In the genomic region with DNA sequence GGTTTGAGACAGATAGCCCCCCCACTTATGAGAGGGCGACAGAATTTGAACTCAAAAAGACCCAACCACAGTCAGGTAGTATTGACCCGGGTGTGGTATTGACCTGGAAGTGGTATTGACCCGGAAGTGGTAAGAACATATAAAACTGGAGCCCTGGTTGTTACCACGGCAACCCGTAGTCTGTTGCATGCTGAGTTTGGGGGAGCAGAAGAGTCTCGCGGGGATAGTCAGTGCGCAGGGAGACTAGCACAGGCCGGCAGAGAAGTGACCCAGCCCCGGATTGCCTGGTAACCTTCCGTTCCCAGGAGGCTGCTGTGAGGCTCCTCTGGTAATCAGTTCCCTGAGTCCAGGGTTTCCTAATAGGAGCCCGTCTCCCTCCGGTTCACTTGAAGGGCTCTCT, we compare ENCODE assay signal across 1 cellular context.
A peak's percentile ranks its signal among the peaks of the same experiment; 100 is the strongest.
TF ChIP-seq lines count a peak whose summit lies in the region.

No MANE protein-coding gene starts in this region.

TF ChIP-seq in HepG2, 621 proteins besides CTCF, POLR2A, EP300 and RAD21 (continued from another document and continues in another):
- TF ChIP-seq, protein P1, sequence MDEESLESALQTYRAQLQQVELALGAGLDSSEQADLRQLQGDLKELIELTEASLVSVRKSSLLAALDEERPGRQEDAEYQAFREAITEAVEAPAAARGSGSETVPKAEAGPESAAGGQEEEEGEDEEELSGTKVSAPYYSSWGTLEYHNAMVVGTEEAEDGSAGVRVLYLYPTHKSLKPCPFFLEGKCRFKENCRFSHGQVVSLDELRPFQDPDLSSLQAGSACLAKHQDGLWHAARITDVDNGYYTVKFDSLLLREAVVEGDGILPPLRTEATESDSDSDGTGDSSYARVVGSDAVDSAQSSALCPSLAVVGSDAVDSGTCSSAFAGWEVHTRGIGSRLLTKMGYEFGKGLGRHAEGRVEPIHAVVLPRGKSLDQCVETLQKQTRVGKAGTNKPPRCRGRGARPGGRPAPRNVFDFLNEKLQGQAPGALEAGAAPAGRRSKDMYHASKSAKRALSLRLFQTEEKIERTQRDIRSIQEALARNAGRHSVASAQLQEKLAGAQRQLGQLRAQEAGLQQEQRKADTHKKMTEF (CRISPR knock-in tag; IDR thresholded peaks at IDR 0.05) = no peak; the same call in 1 of the 2 replicates
- TF ChIP-seq, protein P2, sequence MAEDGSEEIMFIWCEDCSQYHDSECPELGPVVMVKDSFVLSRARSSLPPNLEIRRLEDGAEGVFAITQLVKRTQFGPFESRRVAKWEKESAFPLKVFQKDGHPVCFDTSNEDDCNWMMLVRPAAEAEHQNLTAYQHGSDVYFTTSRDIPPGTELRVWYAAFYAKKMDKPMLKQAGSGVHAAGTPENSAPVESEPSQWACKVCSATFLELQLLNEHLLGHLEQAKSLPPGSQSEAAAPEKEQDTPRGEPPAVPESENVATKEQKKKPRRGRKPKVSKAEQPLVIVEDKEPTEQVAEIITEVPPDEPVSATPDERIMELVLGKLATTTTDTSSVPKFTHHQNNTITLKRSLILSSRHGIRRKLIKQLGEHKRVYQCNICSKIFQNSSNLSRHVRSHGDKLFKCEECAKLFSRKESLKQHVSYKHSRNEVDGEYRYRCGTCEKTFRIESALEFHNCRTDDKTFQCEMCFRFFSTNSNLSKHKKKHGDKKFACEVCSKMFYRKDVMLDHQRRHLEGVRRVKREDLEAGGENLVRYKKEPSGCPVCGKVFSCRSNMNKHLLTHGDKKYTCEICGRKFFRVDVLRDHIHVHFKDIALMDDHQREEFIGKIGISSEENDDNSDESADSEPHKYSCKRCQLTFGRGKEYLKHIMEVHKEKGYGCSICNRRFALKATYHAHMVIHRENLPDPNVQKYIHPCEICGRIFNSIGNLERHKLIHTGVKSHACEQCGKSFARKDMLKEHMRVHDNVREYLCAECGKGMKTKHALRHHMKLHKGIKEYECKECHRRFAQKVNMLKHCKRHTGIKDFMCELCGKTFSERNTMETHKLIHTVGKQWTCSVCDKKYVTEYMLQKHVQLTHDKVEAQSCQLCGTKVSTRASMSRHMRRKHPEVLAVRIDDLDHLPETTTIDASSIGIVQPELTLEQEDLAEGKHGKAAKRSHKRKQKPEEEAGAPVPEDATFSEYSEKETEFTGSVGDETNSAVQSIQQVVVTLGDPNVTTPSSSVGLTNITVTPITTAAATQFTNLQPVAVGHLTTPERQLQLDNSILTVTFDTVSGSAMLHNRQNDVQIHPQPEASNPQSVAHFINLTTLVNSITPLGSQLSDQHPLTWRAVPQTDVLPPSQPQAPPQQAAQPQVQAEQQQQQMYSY (CRISPR knock-in tag; IDR thresholded peaks at IDR 0.05) = no peak
- peak; percentile 17; the same call in 1 of the 2 replicates for TF ChIP-seq YEATS4 (CRISPR knock-in tag; IDR thresholded peaks at IDR 0.05; ENCODE audit: borderline replicate concordance)
- TF ChIP-seq ZBTB38 (CRISPR knock-in tag; IDR thresholded peaks at IDR 0.05) = 0 out of 2 replicates have a peak, but pooled peaks have one; percentile 21
- TF ChIP-seq MBD4 (IDR thresholded peaks at IDR 0.05; ENCODE audit: borderline replicate concordance, low read length) = no peak
- TF ChIP-seq SOX6 (IDR thresholded peaks at IDR 0.05) = no peak
- TF ChIP-seq SOX6 (CRISPR knock-in tag; IDR thresholded peaks at IDR 0.05) = no peak
- TF ChIP-seq TARDBP (CRISPR knock-in tag; IDR thresholded peaks at IDR 0.05) = no peak
- TF ChIP-seq, protein P3, sequence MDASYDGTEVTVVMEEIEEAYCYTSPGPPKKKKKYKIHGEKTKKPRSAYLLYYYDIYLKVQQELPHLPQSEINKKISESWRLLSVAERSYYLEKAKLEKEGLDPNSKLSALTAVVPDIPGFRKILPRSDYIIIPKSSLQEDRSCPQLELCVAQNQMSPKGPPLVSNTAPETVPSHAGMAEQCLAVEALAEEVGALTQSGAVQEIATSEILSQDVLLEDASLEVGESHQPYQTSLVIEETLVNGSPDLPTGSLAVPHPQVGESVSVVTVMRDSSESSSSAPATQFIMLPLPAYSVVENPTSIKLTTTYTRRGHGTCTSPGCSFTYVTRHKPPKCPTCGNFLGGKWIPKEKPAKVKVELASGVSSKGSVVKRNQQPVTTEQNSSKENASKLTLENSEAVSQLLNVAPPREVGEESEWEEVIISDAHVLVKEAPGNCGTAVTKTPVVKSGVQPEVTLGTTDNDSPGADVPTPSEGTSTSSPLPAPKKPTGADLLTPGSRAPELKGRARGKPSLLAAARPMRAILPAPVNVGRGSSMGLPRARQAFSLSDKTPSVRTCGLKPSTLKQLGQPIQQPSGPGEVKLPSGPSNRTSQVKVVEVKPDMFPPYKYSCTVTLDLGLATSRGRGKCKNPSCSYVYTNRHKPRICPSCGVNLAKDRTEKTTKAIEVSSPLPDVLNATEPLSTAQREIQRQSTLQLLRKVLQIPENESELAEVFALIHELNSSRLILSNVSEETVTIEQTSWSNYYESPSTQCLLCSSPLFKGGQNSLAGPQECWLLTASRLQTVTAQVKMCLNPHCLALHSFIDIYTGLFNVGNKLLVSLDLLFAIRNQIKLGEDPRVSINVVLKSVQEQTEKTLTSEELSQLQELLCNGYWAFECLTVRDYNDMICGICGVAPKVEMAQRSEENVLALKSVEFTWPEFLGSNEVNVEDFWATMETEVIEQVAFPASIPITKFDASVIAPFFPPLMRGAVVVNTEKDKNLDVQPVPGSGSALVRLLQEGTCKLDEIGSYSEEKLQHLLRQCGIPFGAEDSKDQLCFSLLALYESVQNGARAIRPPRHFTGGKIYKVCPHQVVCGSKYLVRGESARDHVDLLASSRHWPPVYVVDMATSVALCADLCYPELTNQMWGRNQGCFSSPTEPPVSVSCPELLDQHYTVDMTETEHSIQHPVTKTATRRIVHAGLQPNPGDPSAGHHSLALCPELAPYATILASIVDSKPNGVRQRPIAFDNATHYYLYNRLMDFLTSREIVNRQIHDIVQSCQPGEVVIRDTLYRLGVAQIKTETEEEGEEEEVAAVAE (CRISPR knock-in tag; IDR thresholded peaks at IDR 0.05; ENCODE audit: borderline replicate concordance) = no peak
- TF ChIP-seq ZNF614 (CRISPR knock-in tag; IDR thresholded peaks at IDR 0.05; ENCODE audit: borderline replicate concordance) = no peak
- no peak for TF ChIP-seq ZNF512B (CRISPR knock-in tag; IDR thresholded peaks at IDR 0.05; ENCODE audit: borderline replicate concordance)
- TF ChIP-seq REPIN1 (CRISPR knock-in tag; IDR thresholded peaks at IDR 0.05; ENCODE audit: borderline replicate concordance, low read depth) = 0 out of 2 replicates have a peak, but pooled peaks have one; percentile 26
- TF ChIP-seq ZNF747 (CRISPR knock-in tag; IDR thresholded peaks at IDR 0.05; ENCODE audit: borderline replicate concordance) = no peak
- TF ChIP-seq FOXO4 (CRISPR knock-in tag; conservative IDR thresholded peaks at IDR 0.05) = 0 out of 2 replicates have a peak, but pooled peaks have one; percentile 48
- no peak for TF ChIP-seq ZBTB2 (CRISPR knock-in tag; IDR thresholded peaks at IDR 0.05; ENCODE audit: low read depth)
- 0 out of 2 replicates have a peak, but pooled peaks have one; percentile 14 for TF ChIP-seq HNF4A (CRISPR knock-in tag; IDR thresholded peaks at IDR 0.05)
- TF ChIP-seq REXO4 (CRISPR knock-in tag; IDR thresholded peaks at IDR 0.05; ENCODE audit: borderline replicate concordance) = no peak
- TF ChIP-seq KLF13 (CRISPR knock-in tag; IDR thresholded peaks at IDR 0.05) = no peak
- TF ChIP-seq, protein P4, sequence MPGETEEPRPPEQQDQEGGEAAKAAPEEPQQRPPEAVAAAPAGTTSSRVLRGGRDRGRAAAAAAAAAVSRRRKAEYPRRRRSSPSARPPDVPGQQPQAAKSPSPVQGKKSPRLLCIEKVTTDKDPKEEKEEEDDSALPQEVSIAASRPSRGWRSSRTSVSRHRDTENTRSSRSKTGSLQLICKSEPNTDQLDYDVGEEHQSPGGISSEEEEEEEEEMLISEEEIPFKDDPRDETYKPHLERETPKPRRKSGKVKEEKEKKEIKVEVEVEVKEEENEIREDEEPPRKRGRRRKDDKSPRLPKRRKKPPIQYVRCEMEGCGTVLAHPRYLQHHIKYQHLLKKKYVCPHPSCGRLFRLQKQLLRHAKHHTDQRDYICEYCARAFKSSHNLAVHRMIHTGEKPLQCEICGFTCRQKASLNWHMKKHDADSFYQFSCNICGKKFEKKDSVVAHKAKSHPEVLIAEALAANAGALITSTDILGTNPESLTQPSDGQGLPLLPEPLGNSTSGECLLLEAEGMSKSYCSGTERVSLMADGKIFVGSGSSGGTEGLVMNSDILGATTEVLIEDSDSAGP (CRISPR knock-in tag; IDR thresholded peaks at IDR 0.05; ENCODE audit: borderline replicate concordance) = no peak
- no peak for TF ChIP-seq RELA (CRISPR knock-in tag; IDR thresholded peaks at IDR 0.05)
- TF ChIP-seq HNRNPL (IDR thresholded peaks at IDR 0.05; ENCODE audit: low read depth, low read length) = no peak
- no peak for TF ChIP-seq PHB2 (IDR thresholded peaks at IDR 0.05; ENCODE audit: partially characterized antibody)
- TF ChIP-seq MED8 (CRISPR knock-in tag; IDR thresholded peaks at IDR 0.05; ENCODE audit: insufficient replicate concordance) = no peak
- no peak for TF ChIP-seq ZNF207 (IDR thresholded peaks at IDR 0.05; ENCODE audit: borderline replicate concordance)
- TF ChIP-seq ZUFSP (CRISPR knock-in tag; IDR thresholded peaks at IDR 0.05; ENCODE audit: borderline replicate concordance) = no peak
- TF ChIP-seq ZNF468 (CRISPR knock-in tag; IDR thresholded peaks at IDR 0.05) = no peak
- no peak for TF ChIP-seq ZBTB33 (CRISPR knock-in tag; IDR thresholded peaks at IDR 0.05)
- TF ChIP-seq ZNF660 (CRISPR knock-in tag; IDR thresholded peaks at IDR 0.05; ENCODE audit: borderline replicate concordance, low read depth) = no peak
- TF ChIP-seq CBX5 (CRISPR knock-in tag; IDR thresholded peaks at IDR 0.05; ENCODE audit: borderline replicate concordance) = no peak
- no peak for TF ChIP-seq MTA1 (CRISPR knock-in tag; IDR thresholded peaks at IDR 0.05; ENCODE audit: borderline replicate concordance)
- no peak for TF ChIP-seq ZEB1 (IDR thresholded peaks at IDR 0.05; ENCODE audit: insufficient replicate concordance, low read depth)
- no peak for TF ChIP-seq MIXL1 (CRISPR knock-in tag; IDR thresholded peaks at IDR 0.05)
- no peak for TF ChIP-seq ZNF446 (CRISPR knock-in tag; IDR thresholded peaks at IDR 0.05)
- no peak for TF ChIP-seq TBL1XR1 (IDR thresholded peaks at IDR 0.05; ENCODE audit: borderline replicate concordance, low read length, partially characterized antibody)
- TF ChIP-seq SIX4 (CRISPR knock-in tag; IDR thresholded peaks at IDR 0.05) = no peak
- no peak for TF ChIP-seq HOXA7 (CRISPR knock-in tag; IDR thresholded peaks at IDR 0.05)
- no peak for TF ChIP-seq PITX1 (CRISPR knock-in tag; IDR thresholded peaks at IDR 0.05)
